ENCODE assay signal across 21 cellular contexts in the genomic region with DNA sequence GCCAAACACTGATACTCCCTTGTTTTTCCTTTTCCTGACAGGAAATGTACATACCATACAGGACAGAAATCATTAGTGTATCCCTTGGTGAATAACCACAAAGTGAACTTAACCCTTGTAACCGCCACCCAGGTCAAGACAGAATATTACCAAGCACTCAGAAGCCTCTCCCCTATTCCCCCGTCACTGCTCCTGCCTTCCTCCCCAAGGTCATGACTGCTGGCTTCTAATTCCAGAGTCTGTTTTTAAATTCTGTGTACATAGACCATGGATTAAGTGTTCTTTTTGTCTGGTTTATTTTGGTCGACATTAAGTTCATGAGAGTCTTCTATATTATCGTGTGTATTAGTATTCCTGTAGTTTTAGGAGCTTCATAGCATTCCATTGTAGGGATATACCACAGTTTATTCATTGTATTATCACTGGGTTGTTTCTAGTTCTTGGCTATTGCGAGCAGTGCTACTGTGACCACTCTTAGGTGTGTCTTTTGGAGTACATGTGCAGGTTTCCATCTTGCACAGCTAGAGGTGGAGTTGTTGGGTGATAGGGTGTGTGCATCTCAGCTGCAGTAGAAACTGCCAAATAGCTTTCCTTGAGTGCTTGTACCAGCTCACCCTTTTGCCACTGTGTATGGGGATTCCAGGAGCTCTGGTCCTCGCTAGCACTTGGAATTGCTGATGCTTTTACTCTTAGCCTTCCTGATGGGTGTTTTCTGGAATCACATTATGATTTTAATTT. TPM values are rescaled to one million over a fixed set of nuclear protein-coding genes. Genes with fewer than 3 reads are reported as not detected.
DNase-seq lines count a peak whose midpoint lies in the region; ATAC-seq and TF ChIP-seq lines count a peak whose summit lies in the region.
"Had no signal": no experiment of that assay in that cellular context is flagged by ENCODE, and none has a peak within 500 bp of the region (broad histone marks: within the 10 kb centered on the region; RNA-seq: fewer than 3 reads in every experiment).

No MANE protein-coding gene starts in this region.

- H3K27me3 ChIP-seq in liver (ENCODE audit: control insufficient read depth in 4 of 4, insufficient read depth in 4 of 4, low read length in 3 of 4) (no peaks in the 10 kb centered on the region), skeletal muscle tissue (ENCODE audit: control insufficient read depth in 3 of 3, insufficient read depth in 3 of 3, low read length in 3 of 3) (no peaks in the 10 kb centered on the region), MG63 (no peaks in the 10 kb centered on the region)

- TF ChIP-seq RAD21 in liver (IDR thresholded peaks at IDR 0.05), result no peak

- peaks cover 50% of the 10 kb centered on the region for H3K36me3 Mint-ChIP-seq in endothelial cell (ENCODE audit: low read depth, unreplicated experiment)

- H3K27ac ChIP-seq in liver (ENCODE audit: low read depth in 1 of 2, low read length in 2 of 2), result peak overlapping the region; percentile 4 to 11
- H3K27ac ChIP-seq in skeletal muscle tissue (ENCODE audit: low read depth, low read length), result peak overlapping the region; percentile 80
- H3K27ac ChIP-seq: SK-N-MC, thoracic aorta had no signal

- peak overlapping the region; percentile 57 for H3K27ac Mint-ChIP-seq in endothelial cell (ENCODE audit: unreplicated experiment)
- H3K27ac Mint-ChIP-seq: activated CD8-positive, alpha-beta memory T cell treated with anti-CD3 and anti-CD28 coated beads, Interleukin-2, amount 10 ng/mL, durations not matched to agents 7 days and 5 days; memory B cell had no signal

- peaks cover 6 to 62% (median 40%) of the 10 kb centered on the region in 4 donors for H3K36me3 ChIP-seq in liver (ENCODE audit: control insufficient read depth in 4 of 4, insufficient read depth in 3 of 4, low read depth in 1 of 4, low read length in 3 of 4)
- H3K36me3 ChIP-seq in skeletal muscle tissue (ENCODE audit: control insufficient read depth in 3 of 3, insufficient read depth in 3 of 3, low read length in 3 of 3), result peaks cover 17 to 37% (median 18%) of the 10 kb centered on the region in 3 donors
- H3K36me3 ChIP-seq in MG63, result peaks cover 20% of the 10 kb centered on the region

- H3K9me3 ChIP-seq in liver (ENCODE audit: control insufficient read depth in 4 of 4, low read length in 3 of 4) (no peaks in the 10 kb centered on the region), skeletal muscle tissue (ENCODE audit: control insufficient read depth in 3 of 3, low read length in 3 of 3) (no peaks in the 10 kb centered on the region), MG63 (no peaks in the 10 kb centered on the region)
- H3K9me3 ChIP-seq: thoracic aorta had no signal

- peaks cover 30% of the 10 kb centered on the region for H3K4me1 Mint-ChIP-seq in endothelial cell (ENCODE audit: unreplicated experiment)
- H3K4me1 Mint-ChIP-seq: activated CD8-positive, alpha-beta memory T cell treated with anti-CD3 and anti-CD28 coated beads, Interleukin-2, amount 10 ng/mL, durations not matched to agents 7 days and 5 days had no signal

- WGBS in liver, result 84% methylated on average over 6 of the region's 6 CpGs

- ATAC-seq in left lobe of liver, result no peak
- ATAC-seq: activated CD4-positive, CD25-positive, alpha-beta regulatory T cell treated with anti-CD3 and anti-CD28 coated beads, Interleukin-2, amount 50 U/mL, for 24 hours; activated CD8-positive, alpha-beta memory T cell treated with anti-CD3 and anti-CD28 coated beads, Interleukin-2, amount 10 ng/mL, durations not matched to agents 7 days and 5 days; naive thymus-derived CD8-positive, alpha-beta T cell had no signal

- H3K27me3 Mint-ChIP-seq in endothelial cell (ENCODE audit: unreplicated experiment), result peaks cover 3% of the 10 kb centered on the region
- H3K27me3 Mint-ChIP-seq: activated CD8-positive, alpha-beta memory T cell treated with anti-CD3 and anti-CD28 coated beads, Interleukin-2, amount 10 ng/mL, durations not matched to agents 7 days and 5 days; memory B cell; naive thymus-derived CD8-positive, alpha-beta T cell had no signal

- H3K9ac ChIP-seq in liver (ENCODE audit: low read depth in 1 of 2, low read length in 2 of 2) (no peak overlapping the region), skeletal muscle tissue (ENCODE audit: low read depth in 1 of 3, low read length in 3 of 3) (peak overlapping the region; percentile 36 to 47 (median 46))

- TF ChIP-seq CTCF in endothelial cell (IDR thresholded peaks at IDR 0.05; ENCODE audit: unreplicated experiment) (no peak), liver (IDR thresholded peaks at IDR 0.05; ENCODE audit: low read depth, low read length, missing input control) (no peak)

- peak; percentile 42 for DNase-seq in LHCN-M2 (ENCODE audit: low read depth)
- no peak for DNase-seq in endothelial cell (ENCODE audit: low spot score)
- no peak for DNase-seq in left lobe of liver (ENCODE audit: low spot score)
- no peak for DNase-seq in activated CD4-positive, alpha-beta T cell treated with anti-CD3 and anti-CD28 coated beads, Interleukin-2, amount 50 U/mL, for 1 hour
- no peak for DNase-seq in DMS79 treated with DMSO at 0.1 percent for 48 hours (lab: John Stamatoyannopoulos, UW)
- no peak for DNase-seq in MG63
- DNase-seq: activated CD8-positive, alpha-beta memory T cell treated with anti-CD3 and anti-CD28 coated beads, Interleukin-2, amount 10 ng/mL, durations not matched to agents 7 days and 5 days; MV-4-11; naive thymus-derived CD8-positive, alpha-beta T cell; T1000 had no signal

- no peak overlapping the region for H3K4me3 ChIP-seq in liver (ENCODE audit: low read depth in 1 of 3, low read length in 3 of 3)
- peak overlapping the region; percentile 33 to 60 (median 39) for H3K4me3 ChIP-seq in skeletal muscle tissue (ENCODE audit: low read length in 3 of 3)
- no peak overlapping the region for H3K4me3 ChIP-seq in MG63
- H3K4me3 ChIP-seq: SK-N-MC, thoracic aorta had no signal

- H3K9me3 Mint-ChIP-seq in endothelial cell (ENCODE audit: unreplicated experiment), result no peaks in the 10 kb centered on the region
- H3K9me3 Mint-ChIP-seq: memory B cell; naive thymus-derived CD8-positive, alpha-beta T cell had no signal

- peaks cover 0 to 2% (median 0%) of the 10 kb centered on the region in 4 donors for H3K4me1 ChIP-seq in liver (ENCODE audit: control insufficient read depth in 4 of 4, insufficient read depth in 4 of 4, low read length in 3 of 4)
- peaks cover 32 to 48% (median 47%) of the 10 kb centered on the region in 3 donors for H3K4me1 ChIP-seq in skeletal muscle tissue (ENCODE audit: control insufficient read depth in 3 of 3, insufficient read depth in 3 of 3, low read length in 3 of 3)

- peak overlapping the region; percentile 57 for H3K4me3 Mint-ChIP-seq in endothelial cell (ENCODE audit: unreplicated experiment)
- H3K4me3 Mint-ChIP-seq: activated CD8-positive, alpha-beta memory T cell treated with anti-CD3 and anti-CD28 coated beads, Interleukin-2, amount 10 ng/mL, durations not matched to agents 7 days and 5 days; memory B cell; naive thymus-derived CD8-positive, alpha-beta T cell had no signal

TF ChIP-seq in liver, 16 proteins besides CTCF, POLR2A, EP300 and RAD21:
- TF ChIP-seq FOXA2 (IDR thresholded peaks at IDR 0.05), result no peak

RNA-seq across cellular contexts. Expression of a gene that starts 37.9 kb away (rescaled TPM):
- total RNA-seq in LHCN-M2 (2014; rRNA removed) (12.8 and 19.4 TPM in 2 replicates), endothelial cell (ENCODE audit: unreplicated experiment) (62.4 TPM), liver (10 to 100 TPM; 23.5 to 39.8 TPM), skeletal muscle tissue (43.8 TPM), left lobe of liver (25.1 TPM)
- polyA plus RNA-seq in LHCN-M2 (2012), result 16.9 TPM
- polyA plus RNA-seq in liver, result 1 to 10 TPM; 8.6 to 9.3 TPM
- total RNA-seq in MG63 (2014; rRNA removed; shearing (Covaris generic); ENCODE audit: low replicate concordance), result 6.4 and 8.1 TPM in 2 replicates

RNA-seq across cellular contexts. Expression of a gene that starts 38.1 kb away (rescaled TPM):
- total RNA-seq in LHCN-M2 (2014; rRNA removed) (not detected in 2 replicates), endothelial cell (ENCODE audit: unreplicated experiment) (not detected), liver (not detected), skeletal muscle tissue (not detected), left lobe of liver (not detected)
- not detected for polyA plus RNA-seq in LHCN-M2 (2012)
- not detected for polyA plus RNA-seq in liver
- total RNA-seq in MG63 (2014; rRNA removed; shearing (Covaris generic); ENCODE audit: low replicate concordance), result not detected in 2 replicates
- total RNA-seq: activated CD8-positive, alpha-beta memory T cell treated with anti-CD3 and anti-CD28 coated beads, Interleukin-2, amount 10 ng/mL, durations not matched to agents 7 days and 5 days; bronchial epithelial cell; dermis microvascular lymphatic vessel endothelial cell; epithelial cell of proximal tubule; naive thymus-derived CD8-positive, alpha-beta T cell; PC-3; posterior vena cava; thoracic aorta had no signal
- polyA plus RNA-seq: naive thymus-derived CD8-positive, alpha-beta T cell had no signal

Comparison
In these comparisons a context has a peak if more than half of its experiments do, and no peak if none do; other contexts are left out.
1. H3K4me3 ChIP-seq: peak in skeletal muscle tissue (3 of 3); none in liver (0 of 3) and MG63 (single experiment).
2. H3K9ac ChIP-seq: peak in skeletal muscle tissue (3 of 3); none in liver (0 of 2).